27 cellular contexts compared by ENCODE assay signal in genomic region chr16:49622084-49622390, GRCh38.
A peak's percentile ranks its signal among the peaks of the same experiment; 100 is the strongest.
DNase-seq lines count a peak whose midpoint lies in the region; ATAC-seq, FAIRE-seq and TF ChIP-seq lines count a peak whose summit lies in the region.
"Had no signal": no experiment of that assay in that cellular context is flagged by ENCODE, and none has a peak within 500 bp of the region (broad histone marks: within the 10 kb centered on the region; RNA-seq: fewer than 3 reads in every experiment).

No MANE protein-coding gene starts in this region.

- H3K4ac ChIP-seq in H9 (ENCODE audit: low read depth, low read length), result no peak overlapping the region
- no peak overlapping the region for H3K4ac ChIP-seq in neuronal stem cell (ENCODE audit: low read length)

- H3K56ac ChIP-seq in H9 (ENCODE audit: insufficient read length, low read depth, low read length), result no peak overlapping the region

- H3K36me3 Mint-ChIP-seq in H9 (ENCODE audit: insufficient read depth in 1 of 3, low read depth in 3 of 3) (peaks cover 0 to 7% (median 2%) of the 10 kb centered on the region in 3 experiments; a peak in 5 of 7 replicates), endodermal cell (ENCODE audit: low read depth) (peaks cover 7% of the 10 kb centered on the region)
- H3K36me3 Mint-ChIP-seq: CD14-positive monocyte; CD8-positive, alpha-beta memory T cell had no signal

- H3K18ac ChIP-seq in H9 (ENCODE audit: insufficient read length, low read depth, low read length) (no peak overlapping the region), neuronal stem cell (ENCODE audit: low read length) (no peak overlapping the region)

- no peaks in the 10 kb centered on the region for H3K23me2 ChIP-seq in H9 (ENCODE audit: insufficient read length, low read depth, low read length, poor library complexity, severe bottlenecking)

- H3K27me3 Mint-ChIP-seq in H9 (ENCODE audit: low read depth), result no peaks in the 10 kb centered on the region
- H3K27me3 Mint-ChIP-seq in endodermal cell (ENCODE audit: insufficient read depth), result no peaks in the 10 kb centered on the region
- H3K27me3 Mint-ChIP-seq: B cell had no signal

- H3K23ac ChIP-seq in H9 (ENCODE audit: insufficient read length, low read depth, low read length) (no peak overlapping the region), neuronal stem cell (ENCODE audit: low read depth, low read length, poor library complexity) (no peak overlapping the region)

- no peak overlapping the region for H2BK12ac ChIP-seq in H9 (ENCODE audit: insufficient read length, low read depth, low read length)
- no peak overlapping the region for H2BK12ac ChIP-seq in neuronal stem cell (ENCODE audit: low read length)

- TF ChIP-seq CTCF in H9 (conservative IDR thresholded peaks at IDR 0.05) (no peak), endodermal cell (conservative IDR thresholded peaks at IDR 0.05) (no peak)

- H4K5ac ChIP-seq in H9 (ENCODE audit: insufficient read length, low read depth, low read length), result no peak overlapping the region

- peaks cover 11 to 14% of the 10 kb centered on the region in 2 experiments for H3K4me1 Mint-ChIP-seq in H9
- H3K4me1 Mint-ChIP-seq in endodermal cell, result peaks cover 4% of the 10 kb centered on the region
- H3K4me1 Mint-ChIP-seq: B cell; CD14-positive monocyte; CD8-positive, alpha-beta memory T cell had no signal

- H3K4me2 ChIP-seq in H9 (ENCODE audit: insufficient read depth, insufficient read length, low read length), result no peak overlapping the region
- no peak overlapping the region for H3K4me2 ChIP-seq in neuronal stem cell (ENCODE audit: insufficient read depth, low read length, poor library complexity, severe bottlenecking)

- no peak overlapping the region for H3K9ac ChIP-seq in H9 (ENCODE audit: extremely low read depth, insufficient read length, low read length)
- no peak overlapping the region for H3K9ac ChIP-seq in endodermal cell (ENCODE audit: extremely low read depth, low read length, poor library complexity, severe bottlenecking)
- no peak overlapping the region for H3K9ac ChIP-seq in neuronal stem cell (ENCODE audit: low read depth, low read length, poor library complexity)

- H3K4me3 ChIP-seq in endodermal cell (ENCODE audit: low read length) (no peak overlapping the region), neuronal stem cell (ENCODE audit: low read length in 2 of 2) (no peak overlapping the region), small intestine (ENCODE audit: low read depth in 1 of 2, low read length in 2 of 2) (no peak overlapping the region)
- H3K4me3 ChIP-seq: MG63, SJSA1 had no signal

- H2AK5ac ChIP-seq in H9 (ENCODE audit: insufficient read length, low read length), result no peak overlapping the region
- H2AK5ac ChIP-seq in neuronal stem cell (ENCODE audit: low read depth, low read length), result no peak overlapping the region

- no peak overlapping the region for H2BK15ac ChIP-seq in H9 (ENCODE audit: low read depth, low read length)
- no peak overlapping the region for H2BK15ac ChIP-seq in neuronal stem cell (ENCODE audit: low read length)

- FAIRE-seq in small intestine (lab: Jason Lieb, UNC), result no peak
- FAIRE-seq: GM12891 had no signal

- no peak overlapping the region for H2BK20ac ChIP-seq in H9 (ENCODE audit: low read depth, low read length, poor library complexity, severe bottlenecking)

- no peaks in the 10 kb centered on the region for H4K20me1 ChIP-seq in H9 (ENCODE audit: control insufficient read depth, insufficient read depth, insufficient read length)

- no peak overlapping the region for H3T11ph ChIP-seq in H9 (ENCODE audit: low read length)

- no peak for DNase-seq in H9
- DNase-seq in endodermal cell, result no peak
- DNase-seq in neuronal stem cell (ENCODE audit: low spot score), result no peak
- DNase-seq in GM19240 (ENCODE audit: insufficient read length, low spot score), result no peak
- DNase-seq in small intestine, result no peak
- DNase-seq in stimulated activated CD4-positive, alpha-beta T cell treated with anti-CD3 and anti-CD28 coated beads, Interleukin-2, amount 100 ng/mL, for 48 hours, result no peak
- DNase-seq: CD8-positive, alpha-beta memory T cell; DMS 273 treated with DMSO at 0.1 percent for 48 hours; DMS79 treated with DMSO at 0.1 percent for 48 hours; GF-D8; H7; HFFc6; IMR-90; KG1; MG63; NCI-H1417; NCI-H1694 treated with DMSO at 0.1 percent for 48 hours; NCI-H2081; NCI-H2227 treated with DMSO at 0.1 percent for 48 hours; NCI-H69; Right ventricle myocardium superior; RPMI8226 had no signal

- H3K27me3 ChIP-seq in H9 (ENCODE audit: insufficient read depth, low read length) (no peaks in the 10 kb centered on the region), endodermal cell (ENCODE audit: control insufficient read depth, insufficient read depth, low read length, poor library complexity, severe bottlenecking) (no peaks in the 10 kb centered on the region), neuronal stem cell (ENCODE audit: control insufficient read depth in 3 of 3, insufficient read depth in 3 of 3, low read depth in 1 of 3, low read length in 3 of 3) (no peaks in the 10 kb centered on the region), small intestine (ENCODE audit: control insufficient read depth in 2 of 2, insufficient read depth in 2 of 2, low read length in 2 of 2) (no peaks in the 10 kb centered on the region)
- H3K27me3 ChIP-seq: MG63, SJSA1 had no signal

- H3K27ac Mint-ChIP-seq in H9 (peak overlapping the region in 1 of 3 experiments; percentile 85; a peak in 2 of 7 replicates), endodermal cell (no peak overlapping the region)
- H3K27ac Mint-ChIP-seq: B cell; CD14-positive monocyte; CD8-positive, alpha-beta memory T cell; HFFc6 had no signal

- no peaks in the 10 kb centered on the region for H3K79me2 ChIP-seq in H9 (ENCODE audit: insufficient read depth, low read length)

- 0 out of 2 replicates have a peak overlapping the region, but pooled peaks have one; percentile 16 for H3K14ac ChIP-seq in H9 (ENCODE audit: insufficient read depth, low read length)
- no peak overlapping the region for H3K14ac ChIP-seq in neuronal stem cell (ENCODE audit: low read length)

- H3K36me3 ChIP-seq in endodermal cell (ENCODE audit: control insufficient read depth, insufficient read depth, low read length) (peaks cover 4% of the 10 kb centered on the region), neuronal stem cell (replicated peaks in 1 of 2; ENCODE audit: control insufficient read depth in 2 of 2, insufficient read depth in 2 of 2, low read length in 2 of 2) (peaks cover 12 to 56% of the 10 kb centered on the region in 2 donors), small intestine (ENCODE audit: control insufficient read depth in 2 of 2, insufficient read depth in 2 of 2, low read length in 2 of 2) (no peaks in the 10 kb centered on the region)
- H3K36me3 ChIP-seq: MG63, SJSA1 had no signal

- no CpG with 5 or more reads among the region's 4 CpGs for WGBS in H9 (ENCODE audit: extremely low coverage, insufficient read length, low lambda C conversion rate)
- WGBS in endodermal cell (ENCODE audit: insufficient coverage in 1 of 2, insufficient read length in 1 of 2), 2 experiments, result 96 to 100% methylated on average over 2 to 4 of the region's 4 CpGs
- no CpG with 5 or more reads among the region's 4 CpGs for WGBS in neuronal stem cell (ENCODE audit: extremely low coverage in 2 of 2, insufficient read length in 2 of 2, insufficient replicate concordance in 1 of 2), 2 donors
- WGBS in small intestine, 3 donors, result 68 to 86% (median 73%) methylated on average over 4 of the region's 4 CpGs

- no peak overlapping the region for H3K4me3 Mint-ChIP-seq in H9
- no peak overlapping the region for H3K4me3 Mint-ChIP-seq in endodermal cell
- H3K4me3 Mint-ChIP-seq: B cell; CD8-positive, alpha-beta memory T cell; HFFc6 had no signal

- H3K4me1 ChIP-seq in H9 (ENCODE audit: insufficient read depth, low read length) (no peaks in the 10 kb centered on the region; the same call in 1 of the 2 replicates), endodermal cell (ENCODE audit: control insufficient read depth, insufficient read depth, low read length) (no peaks in the 10 kb centered on the region), neuronal stem cell (ENCODE audit: control insufficient read depth in 2 of 2, insufficient read depth in 1 of 2, low read depth in 1 of 2, low read length in 2 of 2) (peaks cover 8 to 18% of the 10 kb centered on the region in 2 donors), small intestine (ENCODE audit: control insufficient read depth in 2 of 2, insufficient read depth in 1 of 2, low read depth in 1 of 2, low read length in 1 of 2) (no peaks in the 10 kb centered on the region)

- H3K9me3 ChIP-seq in H9 (ENCODE audit: control insufficient read depth, low read depth, low read length) (no peaks in the 10 kb centered on the region), endodermal cell (ENCODE audit: control insufficient read depth, low read length) (peaks cover 4% of the 10 kb centered on the region), neuronal stem cell (replicated peaks in 1 of 2; ENCODE audit: control insufficient read depth in 2 of 2, insufficient read depth in 1 of 2, low read depth in 1 of 2, low read length in 2 of 2) (peaks cover 0 to 2% of the 10 kb centered on the region in 2 donors), small intestine (ENCODE audit: control insufficient read depth, low read depth) (no peaks in the 10 kb centered on the region)
- H3K9me3 ChIP-seq: MG63, SJSA1 had no signal

- H3K79me1 ChIP-seq in H9 (ENCODE audit: insufficient read depth, low read depth, low read length, poor library complexity, severe bottlenecking) (no peaks in the 10 kb centered on the region), neuronal stem cell (ENCODE audit: low read depth, low read length) (peaks cover 9% of the 10 kb centered on the region)

- no peak overlapping the region for H2AFZ ChIP-seq in H9 (ENCODE audit: low read length)
- no peak overlapping the region for H2AFZ ChIP-seq in neuronal stem cell (ENCODE audit: low read length)

- ATAC-seq in HG02571 (IDR thresholded peaks at IDR 0.05; ENCODE audit: unreplicated experiment), result no peak

- H2BK120ac ChIP-seq in H9 (ENCODE audit: low read depth, low read length, poor library complexity, severe bottlenecking), result no peak overlapping the region
- H2BK120ac ChIP-seq in neuronal stem cell (ENCODE audit: low read depth, low read length), result no peak overlapping the region

- H3K27ac ChIP-seq in H9 (ENCODE audit: insufficient read length, low read depth, low read length) (no peak overlapping the region), endodermal cell (ENCODE audit: low read depth, low read length) (peak overlapping the region; percentile 77), neuronal stem cell (replicated peaks; ENCODE audit: low read length) (no peak overlapping the region), small intestine (ENCODE audit: low read depth in 1 of 2, low read length in 1 of 2) (no peak overlapping the region)
- H3K27ac ChIP-seq: SJSA1 had no signal

- no peak overlapping the region for H4K8ac ChIP-seq in H9 (replicated peaks; ENCODE audit: insufficient read length, low read depth, low read length)
- H4K8ac ChIP-seq in neuronal stem cell (ENCODE audit: low read depth, low read length), result no peak overlapping the region

- H3K9me3 Mint-ChIP-seq in H9, result no peaks in the 10 kb centered on the region
- no peaks in the 10 kb centered on the region for H3K9me3 Mint-ChIP-seq in endodermal cell
- H3K9me3 Mint-ChIP-seq: CD14-positive monocyte; CD8-positive, alpha-beta memory T cell; HFFc6 had no signal

- H2BK5ac ChIP-seq in H9 (ENCODE audit: insufficient read length, low read length) (no peak overlapping the region), neuronal stem cell (ENCODE audit: low read length) (peak overlapping the region; percentile 3)

- H4K91ac ChIP-seq in H9 (ENCODE audit: insufficient read length, low read depth, low read length), result no peak overlapping the region
- H4K91ac ChIP-seq in neuronal stem cell (ENCODE audit: low read depth, low read length, poor library complexity), result no peak overlapping the region
